7 cellular contexts compared by ENCODE assay signal in genomic region chr7:23680417-23681405, GRCh38. TPM values are rescaled to one million over a fixed set of nuclear protein-coding genes. Genes with fewer than 3 reads are reported as not detected.
A peak's percentile ranks its signal among the peaks of the same experiment; 100 is the strongest.
DNase-seq lines count a peak whose midpoint lies in the region; ATAC-seq and TF ChIP-seq lines count a peak whose summit lies in the region.

No MANE protein-coding gene starts in this region.

- no peaks in the 10 kb centered on the region for H3K9me3 Mint-ChIP-seq in activated T-helper 1 cell treated with anti-CD3 and anti-CD28 coated beads, Interleukin-12 subunit alpha, Interleukin-12 subunit beta, Interleukin-2, Interleukin-4 antibody, amounts not matched to agents 30 ng/mL and 10 ng/mL and 1 ng/mL, durations not matched to agents 14 hours and 24 hours and 36 hours
- no peaks in the 10 kb centered on the region for H3K9me3 Mint-ChIP-seq in naive thymus-derived CD8-positive, alpha-beta T cell

- POLR2A ChIA-PET in naive thymus-derived CD8-positive, alpha-beta T cell (lab: Charles Lee) = interaction anchor here (0.6 to 1.7 kb wide), 3 partner anchors 72 to 381 kb away, joined by 4 to 5 read pairs (median 5); partner anchors contain the start of genes CCDC126 and MALSU1

- H3K36me3 Mint-ChIP-seq in activated T-helper 1 cell treated with anti-CD3 and anti-CD28 coated beads, Interleukin-12 subunit alpha, Interleukin-12 subunit beta, Interleukin-2, Interleukin-4 antibody, amounts not matched to agents 30 ng/mL and 10 ng/mL and 1 ng/mL, durations not matched to agents 14 hours and 24 hours and 36 hours (ENCODE audit: low read depth) = peaks cover 2% of the 10 kb centered on the region
- H3K36me3 Mint-ChIP-seq in naive thymus-derived CD8-positive, alpha-beta T cell = no peaks in the 10 kb centered on the region

- H3K4me3 Mint-ChIP-seq in activated T-helper 1 cell treated with anti-CD3 and anti-CD28 coated beads, Interleukin-12 subunit alpha, Interleukin-12 subunit beta, Interleukin-2, Interleukin-4 antibody, amounts not matched to agents 30 ng/mL and 10 ng/mL and 1 ng/mL, durations not matched to agents 14 hours and 24 hours and 36 hours = peak overlapping the region; percentile 88
- H3K4me3 Mint-ChIP-seq in naive thymus-derived CD8-positive, alpha-beta T cell = peak overlapping the region; percentile 88 to 97 (median 94)

- TF ChIP-seq CTCF in fibroblast of the aortic adventitia (IDR thresholded peaks at IDR 0.05; ENCODE audit: insufficient read depth, low read length) = no peak

- H3K27ac Mint-ChIP-seq in activated T-helper 1 cell treated with anti-CD3 and anti-CD28 coated beads, Interleukin-12 subunit alpha, Interleukin-12 subunit beta, Interleukin-2, Interleukin-4 antibody, amounts not matched to agents 30 ng/mL and 10 ng/mL and 1 ng/mL, durations not matched to agents 14 hours and 24 hours and 36 hours = peak overlapping the region; percentile 34
- peak overlapping the region; percentile 39 to 95 (median 76) for H3K27ac Mint-ChIP-seq in naive thymus-derived CD8-positive, alpha-beta T cell

- DNase-seq in NCI-H226 (peak; percentile 82), fibroblast of the aortic adventitia (ENCODE audit: low read depth) (peak; percentile 51), stromal cell of bone marrow (ENCODE audit: low read depth) (peak; percentile 23)
- DNase-seq in activated T-helper 1 cell treated with anti-CD3 and anti-CD28 coated beads, Interleukin-12 subunit alpha, Interleukin-12 subunit beta, Interleukin-2, Interleukin-4 antibody, amounts not matched to agents 30 ng/mL and 10 ng/mL and 1 ng/mL, durations not matched to agents 14 hours and 24 hours and 36 hours (ENCODE audit: low spot score) = peak; percentile 11
- peak in 9 of 10 donors; percentile 4 to 65 (median 40) for DNase-seq in naive thymus-derived CD8-positive, alpha-beta T cell

- ATAC-seq in GM18502 (IDR thresholded peaks at IDR 0.05; ENCODE audit: poor library complexity, unreplicated experiment) (peak; percentile 36), HG02885 (IDR thresholded peaks at IDR 0.05; ENCODE audit: poor library complexity, unreplicated experiment) (peak; percentile 40)
- peak; percentile 35 to 47 for ATAC-seq in naive thymus-derived CD8-positive, alpha-beta T cell

- peaks cover 12% of the 10 kb centered on the region for H3K4me1 Mint-ChIP-seq in activated T-helper 1 cell treated with anti-CD3 and anti-CD28 coated beads, Interleukin-12 subunit alpha, Interleukin-12 subunit beta, Interleukin-2, Interleukin-4 antibody, amounts not matched to agents 30 ng/mL and 10 ng/mL and 1 ng/mL, durations not matched to agents 14 hours and 24 hours and 36 hours (ENCODE audit: low read depth)
- H3K4me1 Mint-ChIP-seq in naive thymus-derived CD8-positive, alpha-beta T cell = peaks cover 0 to 22% (median 9%) of the 10 kb centered on the region in 4 donors

- intact Hi-C loops in activated T-helper 1 cell treated with anti-CD3 and anti-CD28 coated beads, Interleukin-12 subunit alpha, Interleukin-12 subunit beta, Interleukin-2, Interleukin-4 antibody, amounts not matched to agents 30 ng/mL and 10 ng/mL and 1 ng/mL, durations not matched to agents 14 hours and 24 hours and 36 hours (cut with micrococcal nuclease) = loop anchor here (1.0 to 5.0 kb wide), 3 partner anchors 85 to 498 kb away; partner anchors contain the start of gene NUP42

- H3K4me3 ChIP-seq in fibroblast of the aortic adventitia (ENCODE audit: low read depth, low read length) = peak overlapping the region; percentile 68

- peaks cover 11% of the 10 kb centered on the region for H3K27me3 Mint-ChIP-seq in activated T-helper 1 cell treated with anti-CD3 and anti-CD28 coated beads, Interleukin-12 subunit alpha, Interleukin-12 subunit beta, Interleukin-2, Interleukin-4 antibody, amounts not matched to agents 30 ng/mL and 10 ng/mL and 1 ng/mL, durations not matched to agents 14 hours and 24 hours and 36 hours (ENCODE audit: insufficient read depth)
- H3K27me3 Mint-ChIP-seq in naive thymus-derived CD8-positive, alpha-beta T cell = peaks cover 0 to under 1% (median 0%) of the 10 kb centered on the region in 5 donors

RNA-seq across cellular contexts. Expression of gene FAM221A, which starts 0.7 kb away (rescaled TPM):
- total RNA-seq in activated T-helper 1 cell treated with anti-CD3 and anti-CD28 coated beads, Interleukin-12 subunit alpha, Interleukin-12 subunit beta, Interleukin-2, Interleukin-4 antibody, amounts not matched to agents 30 ng/mL and 10 ng/mL and 1 ng/mL, durations not matched to agents 14 hours and 24 hours and 36 hours = 9.4 and 9.9 TPM in 2 replicates
- 0.74 and 1.4 TPM in 2 replicates for total RNA-seq in fibroblast of the aortic adventitia (ENCODE audit: low replicate concordance)
- total RNA-seq in naive thymus-derived CD8-positive, alpha-beta T cell = 1 to 10 TPM; 7.6 to 8.0 TPM
- 1 to 10 TPM; 1.8 to 6.1 (median 5.0) TPM for polyA plus RNA-seq in naive thymus-derived CD8-positive, alpha-beta T cell

RNA-seq across cellular contexts. Expression of gene STK31, which starts 29.3 kb away (rescaled TPM):
- total RNA-seq in activated T-helper 1 cell treated with anti-CD3 and anti-CD28 coated beads, Interleukin-12 subunit alpha, Interleukin-12 subunit beta, Interleukin-2, Interleukin-4 antibody, amounts not matched to agents 30 ng/mL and 10 ng/mL and 1 ng/mL, durations not matched to agents 14 hours and 24 hours and 36 hours = 0.27 TPM in 1 of 2 replicates, not detected in the other
- total RNA-seq in fibroblast of the aortic adventitia (ENCODE audit: low replicate concordance) = 0.09 and 0.33 TPM in 2 replicates
- 1 to 10 TPM in 1 of 2 experiments, under 1 TPM in 1; 0.85 to 1.1 TPM for total RNA-seq in naive thymus-derived CD8-positive, alpha-beta T cell
- not detected for polyA plus RNA-seq in naive thymus-derived CD8-positive, alpha-beta T cell

Comparison
In these comparisons a context has a peak if more than half of its experiments do, and no peak if none do; other contexts are left out.
1. Peak in every context shown above with its lines: DNase-seq, ATAC-seq and H3K4me3 ChIP-seq.
2. DNase-seq: peak in every context shown above with its lines; median percentile 82 in NCI-H226; 51 in fibroblast of the aortic adventitia; 40 in naive thymus-derived CD8-positive, alpha-beta T cell; 23 in stromal cell of bone marrow; 11 in activated T-helper 1 cell treated with anti-CD3 and anti-CD28 coated beads, Interleukin-12 subunit alpha, Interleukin-12 subunit beta, Interleukin-2, Interleukin-4 antibody, amounts not matched to agents 30 ng/mL and 10 ng/mL and 1 ng/mL, durations not matched to agents 14 hours and 24 hours and 36 hours.